In the genomic region with DNA sequence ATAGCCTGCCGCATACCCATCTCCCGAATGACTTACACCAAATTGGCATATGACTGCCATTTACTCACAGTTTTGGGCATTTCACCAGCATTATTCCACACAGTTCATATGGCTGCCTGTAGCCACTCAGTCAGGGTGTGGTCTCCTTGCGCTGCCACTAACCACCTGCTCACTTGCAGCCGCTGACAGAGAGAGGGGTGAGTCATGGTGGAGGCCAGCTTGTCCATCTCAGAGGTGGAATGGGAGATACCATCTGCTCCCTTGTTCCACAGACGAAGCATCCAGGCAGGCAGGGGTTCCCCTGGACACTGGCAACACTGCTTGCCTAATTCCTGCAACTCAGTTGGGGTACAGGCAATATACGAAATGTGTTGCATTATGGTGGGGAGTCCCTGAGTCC, we compare ENCODE assay signal across 22 cellular contexts. TPM values are rescaled to one million over a fixed set of nuclear protein-coding genes. Genes with fewer than 3 reads are reported as not detected.
DNase-seq lines count a peak whose midpoint lies in the region; ATAC-seq, FAIRE-seq and TF ChIP-seq lines count a peak whose summit lies in the region.
"Had no signal": no experiment of that assay in that cellular context is flagged by ENCODE, and none has a peak within 500 bp of the region (broad histone marks: within the 10 kb centered on the region; RNA-seq: fewer than 3 reads in every experiment).

No MANE protein-coding gene starts in this region.

- FAIRE-seq in H54 (lab: Jason Lieb, UNC), result peak; percentile 93
- no peak for FAIRE-seq in RCC 7860 (lab: Jason Lieb, UNC)
- FAIRE-seq: endometrium, GM12891 had no signal

- H3K27me3 ChIP-seq in foreskin keratinocyte, result no peaks in the 10 kb centered on the region
- H3K27me3 ChIP-seq: cardiac muscle cell had no signal

- ATAC-seq in foreskin keratinocyte, result peak; percentile 89
- ATAC-seq in GM18858 (IDR thresholded peaks at IDR 0.05; ENCODE audit: unreplicated experiment), result no peak
- ATAC-seq in GM18867 (IDR thresholded peaks at IDR 0.05; ENCODE audit: unreplicated experiment), result no peak
- ATAC-seq: GM23338, left cardiac atrium, natural killer cell had no signal

- no peak for TF ChIP-seq POLR2A in H54 (IDR thresholded peaks at IDR 0.05; ENCODE audit: low read depth, low read length)

- peak; percentile 64 for DNase-seq in COLO668 (lab: John Stamatoyannopoulos, UW; ENCODE audit: unreplicated experiment)
- DNase-seq in H54 (ENCODE audit: insufficient read length, low spot score), result peak; percentile 77
- peak; percentile 6 for DNase-seq in RCC 7860 (ENCODE audit: low spot score)
- DNase-seq in foreskin keratinocyte, result peak; percentile 64 to 85
- no peak for DNase-seq in activated naive CD4-positive, alpha-beta T cell (lab: John Stamatoyannopoulos, UW)
- no peak for DNase-seq in caudate nucleus (lab: John Stamatoyannopoulos, UW)
- DNase-seq: activated naive CD4-positive, alpha-beta T cell treated with anti-CD3 and anti-CD28 coated beads, Interleukin-2, amount 50 U/mL, for 16 hours; DMS79 treated with DMSO at 0.1 percent for 48 hours; head of caudate nucleus; left cardiac atrium; natural killer cell; NCI-H1092; NCI-H526; retina; SIG-M5; stimulated activated CD4-positive, alpha-beta T cell treated with anti-CD3 and anti-CD28 coated beads, Interleukin-4, amount 100 ng/mL, for 1 hour had no signal

- H3K27ac ChIP-seq in foreskin keratinocyte (no peak overlapping the region), caudate nucleus (ENCODE audit: low read depth, low read length) (no peak overlapping the region)
- H3K27ac ChIP-seq: cardiac muscle cell had no signal

- TF ChIP-seq CTCF in foreskin keratinocyte (conservative IDR thresholded peaks at IDR 0.05), result no peak

- H3K4me1 ChIP-seq in foreskin keratinocyte, result peaks cover 14% of the 10 kb centered on the region

RNA-seq across cellular contexts. Expression of gene CCRL2, which starts 15.6 kb away (rescaled TPM):
- total RNA-seq in foreskin keratinocyte, result not detected in 2 replicates
- polyA plus RNA-seq in foreskin keratinocyte, result not detected in 2 replicates
- total RNA-seq: GM23338 had no signal
- polyA plus RNA-seq: GM23338 had no signal

RNA-seq across cellular contexts. Expression of gene LTF, which starts 42.1 kb away (rescaled TPM):
- not detected in 2 replicates for total RNA-seq in foreskin keratinocyte
- polyA plus RNA-seq in foreskin keratinocyte, result not detected in 2 replicates
- total RNA-seq: cardiac muscle cell had no signal
- polyA plus RNA-seq: cardiac muscle cell had no signal

RNA-seq across cellular contexts. Expression of gene CCR5, which starts 51.9 kb away (rescaled TPM):
- total RNA-seq in foreskin keratinocyte, result not detected in 2 replicates
- polyA plus RNA-seq in foreskin keratinocyte, result not detected in 2 replicates
- total RNA-seq: cardiac muscle cell, GM23338 had no signal
- polyA plus RNA-seq: cardiac muscle cell, GM23338 had no signal

Comparison
In these comparisons a context has a peak if more than half of its experiments do, and no peak if none do; other contexts are left out.
1. DNase-seq: peak in COLO668 (single experiment), H54 (single experiment), RCC 7860 (single experiment) and foreskin keratinocyte (2 of 2); none in activated naive CD4-positive, alpha-beta T cell (0 of 4) and caudate nucleus (0 of 61).